ENCODE assay signal across 1 cellular context in the genomic region with DNA sequence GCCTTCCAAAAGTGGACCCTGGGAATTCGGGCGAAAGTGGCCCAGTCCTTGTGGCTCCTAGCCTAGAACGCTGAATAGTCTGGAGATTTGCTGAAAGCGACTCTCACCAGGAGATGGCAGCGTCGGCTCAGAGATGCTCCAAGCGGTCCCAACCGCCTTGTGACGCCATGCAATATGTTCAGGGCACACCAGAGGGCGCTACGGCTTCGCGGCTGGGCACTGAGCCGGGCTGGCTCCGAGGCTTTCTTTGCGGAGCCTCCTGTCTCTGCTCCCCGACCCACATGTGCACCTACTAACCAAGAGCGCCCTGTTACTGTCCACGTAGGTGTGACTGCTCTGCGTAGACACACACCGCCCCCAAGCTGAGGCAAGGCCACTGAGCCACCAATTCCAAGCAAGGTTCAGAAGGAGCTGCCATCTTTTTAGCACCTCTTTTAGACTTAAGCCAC.
TF ChIP-seq lines count a peak whose summit lies in the region.

No MANE protein-coding gene starts in this region.

TF ChIP-seq in H1, 55 proteins besides CTCF, POLR2A, EP300 and RAD21 (continued from another document):
- TF ChIP-seq GABPA (IDR thresholded peaks at IDR 0.05; ENCODE audit: borderline replicate concordance, insufficient read depth, low read length) (no peak), SP2 (IDR thresholded peaks at IDR 0.05; ENCODE audit: low read length) (no peak), SP1 (IDR thresholded peaks at IDR 0.05; ENCODE audit: low read depth, low read length) (no peak), HDAC2 (IDR thresholded peaks at IDR 0.05; ENCODE audit: borderline replicate concordance in 1 of 2, low read depth in 2 of 2, low read length in 2 of 2) (no peak), RFX5 (IDR thresholded peaks at IDR 0.05; ENCODE audit: borderline replicate concordance, low read depth, low read length) (no peak), NANOG (IDR thresholded peaks at IDR 0.05; ENCODE audit: insufficient read depth, low read depth, low read length, poor library complexity, severe bottlenecking) (no peak), TAF7 (optimal IDR thresholded peaks at IDR 0.05; ENCODE audit: borderline replicate concordance, low read depth, low read length) (no peak), SIN3A (conservative IDR thresholded peaks at IDR 0.05 in 1 of 2, IDR thresholded peaks at IDR 0.05 in 1 of 2; ENCODE audit: low read depth in 1 of 2, low read length in 2 of 2) (peak in 1 of 2 experiments; percentile 64; a peak in 2 of 4 replicates), YY1 (IDR thresholded peaks at IDR 0.05; ENCODE audit: low read depth, low read length) (peak; percentile 50; the same call in 1 of the 2 replicates), FOSL1 (IDR thresholded peaks at IDR 0.05; ENCODE audit: insufficient read depth, low read depth, low read length) (no peak), CHD1 (IDR thresholded peaks at IDR 0.05; ENCODE audit: low read depth, low read length) (no peak), TEAD4 (IDR thresholded peaks at IDR 0.05; ENCODE audit: low read depth, low read length) (no peak), GTF2F1 (IDR thresholded peaks at IDR 0.05; ENCODE audit: borderline replicate concordance, low read depth, low read length) (0 out of 2 replicates have a peak, but pooled peaks have one; percentile 33), CHD2 (IDR thresholded peaks at IDR 0.05; ENCODE audit: low read length) (no peak), BCL11A (IDR thresholded peaks at IDR 0.05; ENCODE audit: low read depth in 2 of 2, low read length in 2 of 2) (no peak), JUN (IDR thresholded peaks at IDR 0.05; ENCODE audit: low read depth, low read length) (no peak), TCF12 (IDR thresholded peaks at IDR 0.05; ENCODE audit: low read depth, low read length) (no peak), POLR2AphosphoS5 (IDR thresholded peaks at IDR 0.05; ENCODE audit: low read depth, low read length) (no peak), EGR1 (IDR thresholded peaks at IDR 0.05; ENCODE audit: borderline replicate concordance, low read depth, low read length) (no peak), HDAC6 (IDR thresholded peaks at IDR 0.05; ENCODE audit: low read depth, low read length) (no peak), TAF1 (IDR thresholded peaks at IDR 0.05; ENCODE audit: low read depth, low read length) (no peak), RNF2 (IDR thresholded peaks at IDR 0.05; ENCODE audit: borderline replicate concordance, low read depth, low read length, missing control alignments, poor library complexity, severe bottlenecking) (no peak), CBX5 (IDR thresholded peaks at IDR 0.05; ENCODE audit: low read depth, low read length) (no peak), TBP (IDR thresholded peaks at IDR 0.05; ENCODE audit: low read depth, low read length) (peak; percentile 15; the same call in 1 of the 2 replicates), ZNF274 (IDR thresholded peaks at IDR 0.05; ENCODE audit: borderline replicate concordance, extremely low read depth, low read length) (no peak), POU5F1 (IDR thresholded peaks at IDR 0.05; ENCODE audit: low read depth, low read length) (no peak), EZH2 (IDR thresholded peaks at IDR 0.05; ENCODE audit: low read depth, low read length, severe bottlenecking) (no peak), JUND (IDR thresholded peaks at IDR 0.05; ENCODE audit: low read length) (peak; percentile 36; the same call in 1 of the 2 replicates), CEBPB (IDR thresholded peaks at IDR 0.05; ENCODE audit: low read depth, low read length) (peak; percentile 68; the same call in 1 of the 2 replicates), MAFK (IDR thresholded peaks at IDR 0.05; ENCODE audit: low read depth, low read length) (peak; percentile 20; the same call in 1 of the 2 replicates), CTBP2 (IDR thresholded peaks at IDR 0.05; ENCODE audit: borderline replicate concordance, insufficient read depth, insufficient read length, low read length) (no peak), SRF (IDR thresholded peaks at IDR 0.05; ENCODE audit: low read depth, low read length) (no peak), SUZ12 (IDR thresholded peaks at IDR 0.05; ENCODE audit: low read length) (no peak), KDM1A (IDR thresholded peaks at IDR 0.05; ENCODE audit: borderline replicate concordance, low read length) (no peak), RBBP5 (IDR thresholded peaks at IDR 0.05; ENCODE audit: borderline replicate concordance, low read depth, low read length) (no peak), RXRA (IDR thresholded peaks at IDR 0.05; ENCODE audit: insufficient read depth, low read depth, low read length) (no peak)
- TF ChIP-seq, protein P1, sequence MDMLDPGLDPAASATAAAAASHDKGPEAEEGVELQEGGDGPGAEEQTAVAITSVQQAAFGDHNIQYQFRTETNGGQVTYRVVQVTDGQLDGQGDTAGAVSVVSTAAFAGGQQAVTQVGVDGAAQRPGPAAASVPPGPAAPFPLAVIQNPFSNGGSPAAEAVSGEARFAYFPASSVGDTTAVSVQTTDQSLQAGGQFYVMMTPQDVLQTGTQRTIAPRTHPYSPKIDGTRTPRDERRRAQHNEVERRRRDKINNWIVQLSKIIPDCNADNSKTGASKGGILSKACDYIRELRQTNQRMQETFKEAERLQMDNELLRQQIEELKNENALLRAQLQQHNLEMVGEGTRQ (IDR thresholded peaks at IDR 0.05; ENCODE audit: low read length) = no peak; the same call in 1 of the 2 replicates
- TF ChIP-seq, protein P2, sequence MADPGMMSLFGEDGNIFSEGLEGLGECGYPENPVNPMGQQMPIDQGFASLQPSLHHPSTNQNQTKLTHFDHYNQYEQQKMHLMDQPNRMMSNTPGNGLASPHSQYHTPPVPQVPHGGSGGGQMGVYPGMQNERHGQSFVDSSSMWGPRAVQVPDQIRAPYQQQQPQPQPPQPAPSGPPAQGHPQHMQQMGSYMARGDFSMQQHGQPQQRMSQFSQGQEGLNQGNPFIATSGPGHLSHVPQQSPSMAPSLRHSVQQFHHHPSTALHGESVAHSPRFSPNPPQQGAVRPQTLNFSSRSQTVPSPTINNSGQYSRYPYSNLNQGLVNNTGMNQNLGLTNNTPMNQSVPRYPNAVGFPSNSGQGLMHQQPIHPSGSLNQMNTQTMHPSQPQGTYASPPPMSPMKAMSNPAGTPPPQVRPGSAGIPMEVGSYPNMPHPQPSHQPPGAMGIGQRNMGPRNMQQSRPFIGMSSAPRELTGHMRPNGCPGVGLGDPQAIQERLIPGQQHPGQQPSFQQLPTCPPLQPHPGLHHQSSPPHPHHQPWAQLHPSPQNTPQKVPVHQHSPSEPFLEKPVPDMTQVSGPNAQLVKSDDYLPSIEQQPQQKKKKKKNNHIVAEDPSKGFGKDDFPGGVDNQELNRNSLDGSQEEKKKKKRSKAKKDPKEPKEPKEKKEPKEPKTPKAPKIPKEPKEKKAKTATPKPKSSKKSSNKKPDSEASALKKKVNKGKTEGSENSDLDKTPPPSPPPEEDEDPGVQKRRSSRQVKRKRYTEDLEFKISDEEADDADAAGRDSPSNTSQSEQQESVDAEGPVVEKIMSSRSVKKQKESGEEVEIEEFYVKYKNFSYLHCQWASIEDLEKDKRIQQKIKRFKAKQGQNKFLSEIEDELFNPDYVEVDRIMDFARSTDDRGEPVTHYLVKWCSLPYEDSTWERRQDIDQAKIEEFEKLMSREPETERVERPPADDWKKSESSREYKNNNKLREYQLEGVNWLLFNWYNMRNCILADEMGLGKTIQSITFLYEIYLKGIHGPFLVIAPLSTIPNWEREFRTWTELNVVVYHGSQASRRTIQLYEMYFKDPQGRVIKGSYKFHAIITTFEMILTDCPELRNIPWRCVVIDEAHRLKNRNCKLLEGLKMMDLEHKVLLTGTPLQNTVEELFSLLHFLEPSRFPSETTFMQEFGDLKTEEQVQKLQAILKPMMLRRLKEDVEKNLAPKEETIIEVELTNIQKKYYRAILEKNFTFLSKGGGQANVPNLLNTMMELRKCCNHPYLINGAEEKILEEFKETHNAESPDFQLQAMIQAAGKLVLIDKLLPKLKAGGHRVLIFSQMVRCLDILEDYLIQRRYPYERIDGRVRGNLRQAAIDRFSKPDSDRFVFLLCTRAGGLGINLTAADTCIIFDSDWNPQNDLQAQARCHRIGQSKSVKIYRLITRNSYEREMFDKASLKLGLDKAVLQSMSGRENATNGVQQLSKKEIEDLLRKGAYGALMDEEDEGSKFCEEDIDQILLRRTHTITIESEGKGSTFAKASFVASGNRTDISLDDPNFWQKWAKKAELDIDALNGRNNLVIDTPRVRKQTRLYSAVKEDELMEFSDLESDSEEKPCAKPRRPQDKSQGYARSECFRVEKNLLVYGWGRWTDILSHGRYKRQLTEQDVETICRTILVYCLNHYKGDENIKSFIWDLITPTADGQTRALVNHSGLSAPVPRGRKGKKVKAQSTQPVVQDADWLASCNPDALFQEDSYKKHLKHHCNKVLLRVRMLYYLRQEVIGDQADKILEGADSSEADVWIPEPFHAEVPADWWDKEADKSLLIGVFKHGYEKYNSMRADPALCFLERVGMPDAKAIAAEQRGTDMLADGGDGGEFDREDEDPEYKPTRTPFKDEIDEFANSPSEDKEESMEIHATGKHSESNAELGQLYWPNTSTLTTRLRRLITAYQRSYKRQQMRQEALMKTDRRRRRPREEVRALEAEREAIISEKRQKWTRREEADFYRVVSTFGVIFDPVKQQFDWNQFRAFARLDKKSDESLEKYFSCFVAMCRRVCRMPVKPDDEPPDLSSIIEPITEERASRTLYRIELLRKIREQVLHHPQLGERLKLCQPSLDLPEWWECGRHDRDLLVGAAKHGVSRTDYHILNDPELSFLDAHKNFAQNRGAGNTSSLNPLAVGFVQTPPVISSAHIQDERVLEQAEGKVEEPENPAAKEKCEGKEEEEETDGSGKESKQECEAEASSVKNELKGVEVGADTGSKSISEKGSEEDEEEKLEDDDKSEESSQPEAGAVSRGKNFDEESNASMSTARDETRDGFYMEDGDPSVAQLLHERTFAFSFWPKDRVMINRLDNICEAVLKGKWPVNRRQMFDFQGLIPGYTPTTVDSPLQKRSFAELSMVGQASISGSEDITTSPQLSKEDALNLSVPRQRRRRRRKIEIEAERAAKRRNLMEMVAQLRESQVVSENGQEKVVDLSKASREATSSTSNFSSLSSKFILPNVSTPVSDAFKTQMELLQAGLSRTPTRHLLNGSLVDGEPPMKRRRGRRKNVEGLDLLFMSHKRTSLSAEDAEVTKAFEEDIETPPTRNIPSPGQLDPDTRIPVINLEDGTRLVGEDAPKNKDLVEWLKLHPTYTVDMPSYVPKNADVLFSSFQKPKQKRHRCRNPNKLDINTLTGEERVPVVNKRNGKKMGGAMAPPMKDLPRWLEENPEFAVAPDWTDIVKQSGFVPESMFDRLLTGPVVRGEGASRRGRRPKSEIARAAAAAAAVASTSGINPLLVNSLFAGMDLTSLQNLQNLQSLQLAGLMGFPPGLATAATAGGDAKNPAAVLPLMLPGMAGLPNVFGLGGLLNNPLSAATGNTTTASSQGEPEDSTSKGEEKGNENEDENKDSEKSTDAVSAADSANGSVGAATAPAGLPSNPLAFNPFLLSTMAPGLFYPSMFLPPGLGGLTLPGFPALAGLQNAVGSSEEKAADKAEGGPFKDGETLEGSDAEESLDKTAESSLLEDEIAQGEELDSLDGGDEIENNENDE (IDR thresholded peaks at IDR 0.05; ENCODE audit: insufficient replicate concordance, low read length) = no peak
- TF ChIP-seq, protein P3, sequence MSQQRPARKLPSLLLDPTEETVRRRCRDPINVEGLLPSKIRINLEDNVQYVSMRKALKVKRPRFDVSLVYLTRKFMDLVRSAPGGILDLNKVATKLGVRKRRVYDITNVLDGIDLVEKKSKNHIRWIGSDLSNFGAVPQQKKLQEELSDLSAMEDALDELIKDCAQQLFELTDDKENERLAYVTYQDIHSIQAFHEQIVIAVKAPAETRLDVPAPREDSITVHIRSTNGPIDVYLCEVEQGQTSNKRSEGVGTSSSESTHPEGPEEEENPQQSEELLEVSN (IDR thresholded peaks at IDR 0.05) = peak; percentile 66
- TF ChIP-seq, protein P4, sequence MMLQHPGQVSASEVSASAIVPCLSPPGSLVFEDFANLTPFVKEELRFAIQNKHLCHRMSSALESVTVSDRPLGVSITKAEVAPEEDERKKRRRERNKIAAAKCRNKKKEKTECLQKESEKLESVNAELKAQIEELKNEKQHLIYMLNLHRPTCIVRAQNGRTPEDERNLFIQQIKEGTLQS (IDR thresholded peaks at IDR 0.05; ENCODE audit: insufficient read depth, low read depth, low read length) = 0 out of 2 replicates have a peak, but pooled peaks have one; percentile 59
- TF ChIP-seq, protein P5, sequence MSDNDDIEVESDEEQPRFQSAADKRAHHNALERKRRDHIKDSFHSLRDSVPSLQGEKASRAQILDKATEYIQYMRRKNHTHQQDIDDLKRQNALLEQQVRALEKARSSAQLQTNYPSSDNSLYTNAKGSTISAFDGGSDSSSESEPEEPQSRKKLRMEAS (IDR thresholded peaks at IDR 0.05) = peak; percentile 82
